ENCODE assay signal across 13 cellular contexts in genomic region chr22:30607939-30608338, GRCh38. TPM values are rescaled to one million over a fixed set of nuclear protein-coding genes. Genes with fewer than 3 reads are reported as not detected.
DNase-seq lines count a peak whose midpoint lies in the region; ATAC-seq and TF ChIP-seq lines count a peak whose summit lies in the region.
"Had no signal": no experiment of that assay in that cellular context is flagged by ENCODE, and none has a peak within 500 bp of the region (broad histone marks: within the 10 kb centered on the region; RNA-seq: fewer than 3 reads in every experiment).

No MANE protein-coding gene starts in this region.

- H3K4me1 ChIP-seq in Caco-2 (peaks cover 16% of the 10 kb centered on the region), MM.1S (ENCODE audit: low read length) (peaks cover 44% of the 10 kb centered on the region), sigmoid colon (peaks cover 0 to 50% (median 41%) of the 10 kb centered on the region in 4 donors)
- H3K4me1 ChIP-seq: testis had no signal

- no peak for ATAC-seq in GM19455 (IDR thresholded peaks at IDR 0.05; ENCODE audit: unreplicated experiment)
- no peak for ATAC-seq in GM18511 (IDR thresholded peaks at IDR 0.05; ENCODE audit: unreplicated experiment)

- peaks cover 10% of the 10 kb centered on the region for H3K36me3 Mint-ChIP-seq in Caco-2 (ENCODE audit: insufficient read depth, unreplicated experiment)
- H3K36me3 Mint-ChIP-seq: CD4-positive, CD25-positive, alpha-beta regulatory T cell had no signal

- no peaks in the 10 kb centered on the region for H3K9me2 ChIP-seq in MM.1S (replicated peaks; ENCODE audit: insufficient read depth, low read length)

- no peak overlapping the region for H2AFZ ChIP-seq in MM.1S (ENCODE audit: low read length)

- no peaks in the 10 kb centered on the region; the same call in 1 of the 2 replicates for H3K36me3 ChIP-seq in Caco-2 (ENCODE audit: control insufficient read depth, insufficient read depth, low read length)
- H3K36me3 ChIP-seq in MM.1S (replicated peaks; ENCODE audit: insufficient read depth, low read length) = no peaks in the 10 kb centered on the region
- peaks cover 0 to 19% (median 3%) of the 10 kb centered on the region in 4 donors for H3K36me3 ChIP-seq in sigmoid colon
- H3K36me3 ChIP-seq: pancreas had no signal

- no peak for TF ChIP-seq CTCF in Caco-2 (IDR thresholded peaks at IDR 0.05; ENCODE audit: insufficient read depth in 1 of 2, low read depth in 1 of 2, low read length in 1 of 2, severe bottlenecking in 1 of 2, unreplicated experiment in 1 of 2)
- TF ChIP-seq CTCF in MM.1S (IDR thresholded peaks at IDR 0.05; ENCODE audit: low read length) = no peak
- TF ChIP-seq CTCF in fibroblast of pulmonary artery (IDR thresholded peaks at IDR 0.05; ENCODE audit: low read length, missing control alignments) = no peak
- no peak for TF ChIP-seq CTCF in sigmoid colon (IDR thresholded peaks at IDR 0.05)

- DNase-seq in Caco-2 (no peak), MM.1S (no peak), fibroblast of pulmonary artery (ENCODE audit: low read depth) (no peak), sigmoid colon (no peak), NCI-H510A treated with DMSO at 0.1 percent for 48 hours (lab: John Stamatoyannopoulos, UW) (no peak)
- DNase-seq in stimulated activated CD4-positive, alpha-beta T cell treated with anti-CD3 and anti-CD28 coated beads, Interleukin-1b, Interleukin-23, amount 100 ng/mL, for 48 hours = no peak
- DNase-seq: CD4-positive, CD25-positive, alpha-beta regulatory T cell; KBM-7; NCI-H2171; pancreas; testis had no signal

- H3K27ac ChIP-seq in MM.1S (ENCODE audit: low read length) (peak overlapping the region; percentile 90; the same call in 1 of the 2 replicates), sigmoid colon (peak overlapping the region; percentile 63 to 88 (median 82))

- peaks cover 17% of the 10 kb centered on the region for H3K4me1 Mint-ChIP-seq in Caco-2 (ENCODE audit: low read depth, unreplicated experiment)

- TF ChIP-seq EP300 in sigmoid colon (IDR thresholded peaks at IDR 0.05) = no peak

- H3K27me3 ChIP-seq in Caco-2 (replicated peaks; ENCODE audit: control insufficient read depth, insufficient read depth, low read length) (no peaks in the 10 kb centered on the region), MM.1S (replicated peaks; ENCODE audit: insufficient read depth, low read length) (no peaks in the 10 kb centered on the region), sigmoid colon (no peaks in the 10 kb centered on the region)
- H3K27me3 ChIP-seq: pancreas, testis had no signal

- no peaks in the 10 kb centered on the region for H3K9me3 Mint-ChIP-seq in Caco-2 (ENCODE audit: unreplicated experiment)
- H3K9me3 Mint-ChIP-seq: CD4-positive, CD25-positive, alpha-beta regulatory T cell had no signal

- H3K27ac Mint-ChIP-seq in Caco-2 (ENCODE audit: unreplicated experiment) = peak overlapping the region; percentile 58

- H3K79me2 ChIP-seq in MM.1S (ENCODE audit: low read length) = peaks cover 17% of the 10 kb centered on the region

- intact Hi-C loops in Caco-2 (cut with micrococcal nuclease; ENCODE audit: unreplicated experiment) = no loop called here
- intact Hi-C loops in sigmoid colon (cut with DNase I) = loop anchor here (2.0 to 10.0 kb wide), 2 partner anchors 27 to 183 kb away; partner anchors contain the start of genes MTFP1 and SLC35E4

- 72 to 84% methylated on average over 7 of the region's 7 CpGs for WGBS in sigmoid colon, 2 donors

- H3K4me3 Mint-ChIP-seq in Caco-2 (ENCODE audit: unreplicated experiment) = no peak overlapping the region

- H3K4me2 ChIP-seq in MM.1S (ENCODE audit: low read depth, low read length) = peak overlapping the region; percentile 98

- H3K4me3 ChIP-seq in Caco-2 (ENCODE audit: low read depth, low read length) = no peak overlapping the region
- 0 out of 2 replicates have a peak overlapping the region, but pooled peaks have one; percentile 75 for H3K4me3 ChIP-seq in MM.1S (ENCODE audit: low read length)
- peak overlapping the region; percentile 57 for H3K4me3 ChIP-seq in fibroblast of pulmonary artery (replicated peaks; ENCODE audit: low read depth, low read length)
- H3K4me3 ChIP-seq in sigmoid colon = peak overlapping the region in 2 of 4 donors; percentile 52 to 67

- H3K9me3 ChIP-seq in Caco-2 = no peaks in the 10 kb centered on the region
- H3K9me3 ChIP-seq in MM.1S (replicated peaks; ENCODE audit: insufficient read depth, low read length) = no peaks in the 10 kb centered on the region
- no peaks in the 10 kb centered on the region for H3K9me3 ChIP-seq in sigmoid colon
- H3K9me3 ChIP-seq: pancreas, testis had no signal

- no peaks in the 10 kb centered on the region for H3K27me3 Mint-ChIP-seq in Caco-2 (ENCODE audit: insufficient read depth, unreplicated experiment)

- 0 out of 2 replicates have a peak overlapping the region, but pooled peaks have one; percentile 11 for H3K9ac ChIP-seq in MM.1S (ENCODE audit: low read length)

- TF ChIP-seq POLR2A in sigmoid colon (IDR thresholded peaks at IDR 0.05) = no peak

- POLR2A ChIA-PET in Caco-2 (lab: Charles Lee) = interaction anchor here (0.5 to 1.1 kb wide), 2 partner anchors 11 to 177 kb away, joined by 3 read pairs; no protein-coding TSS in a partner anchor

- no TSS peak for BruUV-seq in Caco-2 (replicated peaks; lab: Mats Ljungman, UMichigan)

- no peaks in the 10 kb centered on the region for H4K20me1 ChIP-seq in MM.1S (ENCODE audit: insufficient read depth, low read length)

- CTCF ChIA-PET in Caco-2 (lab: Charles Lee) = interaction anchor here (1.2 to 2.6 kb wide), 4 partner anchors 11 to 147 kb away, joined by 3 to 17 read pairs (median 7); partner anchors contain the start of gene SLC35E4

- H3F3A ChIP-seq in MM.1S (ENCODE audit: insufficient read depth, low read length) = peaks cover 37% of the 10 kb centered on the region

RNA-seq across cellular contexts. Expression of gene TCN2, which starts 1.0 kb away (rescaled TPM):
- total RNA-seq in Caco-2 (2022) = 11.9 and 13.8 TPM in 2 replicates
- 10 to 100 TPM; 23.5 to 45.7 (median 25.5) TPM for total RNA-seq in sigmoid colon
- polyA plus RNA-seq in sigmoid colon = 10 to 100 TPM in 2 of 3 donors, 1 to 10 TPM in 1; 8.4 to 28.7 (median 17.1) TPM

RNA-seq across cellular contexts. Expression of gene PES1, which starts 16.2 kb away (rescaled TPM):
- total RNA-seq in Caco-2 (2022) (110 and 117 TPM in 2 replicates), sigmoid colon (10 to 100 TPM; 33.2 to 48.1 (median 43.1) TPM)
- 10 to 100 TPM; 25.0 to 64.8 (median 33.0) TPM for polyA plus RNA-seq in sigmoid colon

RNA-seq across cellular contexts. Expression of gene SLC35E4, which starts 27.6 kb away (rescaled TPM):
- 0.27 and 0.74 TPM in 2 replicates for total RNA-seq in Caco-2 (2022)
- 1 to 10 TPM; 5.0 to 7.7 (median 6.4) TPM for total RNA-seq in sigmoid colon
- 1 to 10 TPM; 1.2 to 4.0 (median 2.1) TPM for polyA plus RNA-seq in sigmoid colon

RNA-seq across cellular contexts. Expression of gene GAL3ST1, which starts 33.5 kb away (rescaled TPM):
- 8.9 and 14.2 TPM in 2 replicates for total RNA-seq in Caco-2 (2022)
- total RNA-seq in sigmoid colon = 1 to 10 TPM in 2 of 4 donors, under 1 TPM in 2; 0.68 to 2.8 (median 1.5) TPM
- 10 to 100 TPM in 1 of 3 donors, 1 to 10 TPM in 2; 3.6 to 10.2 (median 5.8) TPM for polyA plus RNA-seq in sigmoid colon

RNA-seq across cellular contexts. Expression of gene DUSP18, which starts 59.7 kb away (rescaled TPM):
- total RNA-seq in Caco-2 (2022) (6.0 and 7.9 TPM in 2 replicates), sigmoid colon (1 to 10 TPM; 4.1 to 8.3 (median 4.2) TPM)
- 1 to 10 TPM; 2.4 to 7.0 (median 3.2) TPM for polyA plus RNA-seq in sigmoid colon
